Comparison of ENCODE assay signal across 33 cellular contexts in the genomic region with DNA sequence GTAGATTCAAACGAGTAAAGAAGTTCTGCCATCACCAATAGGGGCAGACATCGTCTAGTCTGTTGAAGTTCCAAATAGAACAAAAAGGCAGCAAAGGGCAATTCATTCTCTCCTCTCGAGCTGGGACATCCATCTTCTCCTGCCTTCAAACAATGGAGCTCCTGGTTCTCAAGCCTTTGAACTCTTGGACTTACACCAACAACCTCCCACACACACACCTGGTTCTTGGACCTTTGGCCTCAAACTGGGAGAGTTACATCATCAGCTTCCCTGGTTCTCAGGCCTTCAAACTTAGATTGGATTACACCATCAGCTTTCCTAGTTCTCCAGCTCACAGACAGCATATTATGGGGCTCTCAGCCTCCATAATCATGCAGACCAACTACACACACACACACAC. TPM values are rescaled to one million over a fixed set of nuclear protein-coding genes. Genes with fewer than 3 reads are reported as not detected.
DNase-seq lines count a peak whose midpoint lies in the region; ATAC-seq, FAIRE-seq and TF ChIP-seq lines count a peak whose summit lies in the region.
"Had no signal": no experiment of that assay in that cellular context is flagged by ENCODE, and none has a peak within 500 bp of the region (broad histone marks: within the 10 kb centered on the region; RNA-seq: fewer than 3 reads in every experiment).

No MANE protein-coding gene starts in this region.

- H3K27me3 ChIP-seq in K562 (ENCODE audit: control insufficient read depth in 2 of 2, insufficient read depth in 2 of 2, low read length in 2 of 2) (peaks cover 3 to 5% of the 10 kb centered on the region in 2 experiments; a peak in 2 of 5 replicates), liver (ENCODE audit: control insufficient read depth in 4 of 4, insufficient read depth in 4 of 4, low read length in 3 of 4) (no peaks in the 10 kb centered on the region), transverse colon (no peaks in the 10 kb centered on the region), right cardiac atrium (ENCODE audit: control insufficient read depth, insufficient read depth) (no peaks in the 10 kb centered on the region)
- H3K27me3 ChIP-seq: esophagus squamous epithelium, gastrocnemius medialis had no signal

- no peak overlapping the region for H3K4me3 ChIP-seq in K562
- no peak overlapping the region for H3K4me3 ChIP-seq in liver (ENCODE audit: low read depth in 1 of 3, low read length in 3 of 3)
- H3K4me3 ChIP-seq in transverse colon, result no peak overlapping the region
- no peak overlapping the region for H3K4me3 ChIP-seq in right cardiac atrium (ENCODE audit: low read length)
- H3K4me3 ChIP-seq: coronary artery, esophagus squamous epithelium, gastrocnemius medialis, lower lobe of right lung, smooth muscle cell had no signal

- no peak for FAIRE-seq in K562 (lab: Jason Lieb, UNC)
- FAIRE-seq: bronchial epithelial cell, GM19239, urothelium cell line had no signal

- H3K27me3 Mint-ChIP-seq in activated naive CD8-positive, alpha-beta T cell treated with anti-CD3 and anti-CD28 coated beads, Interleukin-2, amount 10 ng/mL, durations not matched to agents 7 days and 5 days, result no peaks in the 10 kb centered on the region
- no peaks in the 10 kb centered on the region for H3K27me3 Mint-ChIP-seq in activated naive CD8-positive, alpha-beta T cell treated with anti-CD3 and anti-CD28 coated beads, Interleukin-2, amount 50 U/mL, for 24 hours
- H3K27me3 Mint-ChIP-seq: activated CD4-positive, alpha-beta T cell treated with anti-CD3 and anti-CD28 coated beads, Interleukin-2, amount 10 ng/mL, durations not matched to agents 7 days and 5 days had no signal

- H3K9me3 Mint-ChIP-seq in activated naive CD8-positive, alpha-beta T cell treated with anti-CD3 and anti-CD28 coated beads, Interleukin-2, amount 10 ng/mL, durations not matched to agents 7 days and 5 days, result peaks cover 30% of the 10 kb centered on the region
- peaks cover 34% of the 10 kb centered on the region for H3K9me3 Mint-ChIP-seq in activated naive CD8-positive, alpha-beta T cell treated with anti-CD3 and anti-CD28 coated beads, Interleukin-2, amount 50 U/mL, for 24 hours

- peaks cover 53% of the 10 kb centered on the region for H3K4me1 Mint-ChIP-seq in activated naive CD8-positive, alpha-beta T cell treated with anti-CD3 and anti-CD28 coated beads, Interleukin-2, amount 10 ng/mL, durations not matched to agents 7 days and 5 days
- peaks cover 56% of the 10 kb centered on the region for H3K4me1 Mint-ChIP-seq in activated naive CD8-positive, alpha-beta T cell treated with anti-CD3 and anti-CD28 coated beads, Interleukin-2, amount 50 U/mL, for 24 hours
- H3K4me1 Mint-ChIP-seq: IgD-negative memory B cell had no signal

- intact Hi-C loops in K562 (cut with micrococcal nuclease) (no loop called here), transverse colon (cut with DNase I; ENCODE audit: low total_unique reads) (no loop called here), right cardiac atrium (cut with DNase I) (no loop called here)

- TF ChIP-seq RAD21 in K562 (CRISPR knock-in tag; conservative IDR thresholded peaks at IDR 0.05 in 1 of 2, IDR thresholded peaks at IDR 0.05 in 1 of 2), result no peak
- TF ChIP-seq RAD21 in liver (IDR thresholded peaks at IDR 0.05), result peak; percentile 62 to 67

- H4K20me1 ChIP-seq in K562 (replicated peaks; ENCODE audit: control insufficient read depth, insufficient read depth, low read length), result no peaks in the 10 kb centered on the region

- no peak for DNase-seq in activated naive CD8-positive, alpha-beta T cell treated with anti-CD3 and anti-CD28 coated beads, Interleukin-2, amount 10 ng/mL, durations not matched to agents 7 days and 5 days
- DNase-seq in activated naive CD8-positive, alpha-beta T cell treated with anti-CD3 and anti-CD28 coated beads, Interleukin-2, amount 50 U/mL, for 24 hours, result no peak
- no peak for DNase-seq in K562 (ENCODE audit: extremely low read depth in 1 of 4, low spot score in 3 of 4)
- DNase-seq in transverse colon, result peak; percentile 46
- DNase-seq in right cardiac atrium, result no peak
- DNase-seq in GDM1 (lab: John Stamatoyannopoulos, UW), result no peak
- DNase-seq: ACHN; activated CD4-positive, alpha-beta T cell treated with anti-CD3 and anti-CD28 coated beads, Interleukin-2, amount 10 ng/mL, durations not matched to agents 7 days and 5 days; activated CD8-positive, alpha-beta memory T cell treated with anti-CD3 and anti-CD28 coated beads, Interleukin-2, amount 50 U/mL, for 4 hours; activated effector memory CD4-positive, alpha-beta T cell treated with anti-CD3 and anti-CD28 coated beads, Interleukin-2, amount 50 U/mL, for 16 hours; esophagus squamous epithelium; gastrocnemius medialis; HCEC 1CT; hypothalamus; lower lobe of right lung; NCI-H1417; NCI-H2081; NCI-H226; NCI-H774; stimulated activated CD4-positive, alpha-beta T cell treated with anti-CD3 and anti-CD28 coated beads, Interleukin-2, amount 100 ng/mL, for 24 hours; T-helper 2 cell had no signal

- TF ChIP-seq EP300 in K562 (IDR thresholded peaks at IDR 0.05; ENCODE audit: low read length) (no peak), transverse colon (IDR thresholded peaks at IDR 0.05; ENCODE audit: low read depth) (no peak)

- CTCF ChIA-PET in K562 (lab: Yijun Ruan, JAX; ENCODE audit: low intra/inter-chr PET ratio), result no interaction called here

- no peaks in the 10 kb centered on the region for H3K79me2 ChIP-seq in K562 (ENCODE audit: control insufficient read depth, insufficient read depth, low read length)

- H3K36me3 ChIP-seq in K562 (ENCODE audit: control insufficient read depth, insufficient read depth, low read length) (no peaks in the 10 kb centered on the region), liver (ENCODE audit: control insufficient read depth in 4 of 4, insufficient read depth in 3 of 4, low read depth in 1 of 4, low read length in 3 of 4) (no peaks in the 10 kb centered on the region), transverse colon (no peaks in the 10 kb centered on the region)
- H3K36me3 ChIP-seq: esophagus squamous epithelium, gastrocnemius medialis had no signal

- H2AFZ ChIP-seq in K562 (ENCODE audit: low read depth, low read length), result no peak overlapping the region

- in situ Hi-C loops in K562 (cut with MboI) (no loop called here), transverse colon (cut with MboI; ENCODE audit: low pct_ligation_motif_present in 1 of 4, low pct_unique_long_range_greater_than_20kb in 1 of 4, low sequenced_read_pairs in 3 of 4) (loop anchor here in 1 of 4 donors (25.0 kb wide), 1 partner anchor 265 kb away; a partner anchor contains a TSS)

- H3K4me3 Mint-ChIP-seq in activated naive CD8-positive, alpha-beta T cell treated with anti-CD3 and anti-CD28 coated beads, Interleukin-2, amount 10 ng/mL, durations not matched to agents 7 days and 5 days, result no peak overlapping the region
- H3K4me3 Mint-ChIP-seq in activated naive CD8-positive, alpha-beta T cell treated with anti-CD3 and anti-CD28 coated beads, Interleukin-2, amount 50 U/mL, for 24 hours, result no peak overlapping the region
- H3K4me3 Mint-ChIP-seq: activated CD4-positive, alpha-beta T cell treated with anti-CD3 and anti-CD28 coated beads, Interleukin-2, amount 10 ng/mL, durations not matched to agents 7 days and 5 days; IgD-negative memory B cell had no signal

- H3K9ac ChIP-seq in K562 (ENCODE audit: insufficient read depth in 1 of 2, low read depth in 2 of 2, low read length in 2 of 2), result no peak overlapping the region
- H3K9ac ChIP-seq in liver (ENCODE audit: low read depth in 1 of 2, low read length in 2 of 2), result no peak overlapping the region

- peak overlapping the region; percentile 3 for H3K27ac Mint-ChIP-seq in activated naive CD8-positive, alpha-beta T cell treated with anti-CD3 and anti-CD28 coated beads, Interleukin-2, amount 10 ng/mL, durations not matched to agents 7 days and 5 days
- no peak overlapping the region for H3K27ac Mint-ChIP-seq in activated naive CD8-positive, alpha-beta T cell treated with anti-CD3 and anti-CD28 coated beads, Interleukin-2, amount 50 U/mL, for 24 hours
- H3K27ac Mint-ChIP-seq: activated CD4-positive, alpha-beta T cell treated with anti-CD3 and anti-CD28 coated beads, Interleukin-2, amount 10 ng/mL, durations not matched to agents 7 days and 5 days; IgD-negative memory B cell had no signal

- H3K27ac ChIP-seq in K562 (ENCODE audit: extremely low read depth, low read depth, low read length), result no peak overlapping the region
- peak overlapping the region; percentile 37 to 49 for H3K27ac ChIP-seq in liver (ENCODE audit: low read depth in 1 of 2, low read length in 2 of 2)
- no peak overlapping the region for H3K27ac ChIP-seq in transverse colon
- H3K27ac ChIP-seq in right cardiac atrium (ENCODE audit: low read length), result no peak overlapping the region
- H3K27ac ChIP-seq: coronary artery, esophagus squamous epithelium, gastrocnemius medialis, lower lobe of right lung had no signal

- 1% methylated on average over 3 of the region's 3 CpGs for WGBS in K562 (ENCODE audit: insufficient coverage, low coverage, missing lambda C conversion rate)
- 35% methylated on average over 3 of the region's 3 CpGs for WGBS in liver
- 48 to 52% methylated on average over 2 to 3 of the region's 3 CpGs for WGBS in transverse colon (ENCODE audit: low coverage in 1 of 2), 2 donors
- WGBS in right cardiac atrium, result 68% methylated on average over 3 of the region's 3 CpGs

- no peak overlapping the region for H3K4me2 ChIP-seq in K562 (ENCODE audit: insufficient read depth, low read length)
- H3K4me2 ChIP-seq: smooth muscle cell had no signal

- no TSS peak for BruUV-seq in K562 (replicated peaks; lab: Mats Ljungman, UMichigan)

- TF ChIP-seq CTCF in K562 (IDR thresholded peaks at IDR 0.05 in 2 of 3, conservative IDR thresholded peaks at IDR 0.05 in 1 of 3; ENCODE audit: insufficient read depth in 2 of 3, low read depth in 1 of 3, low read length in 3 of 3), result no peak
- TF ChIP-seq CTCF in liver (IDR thresholded peaks at IDR 0.05; ENCODE audit: low read depth, low read length, missing input control), result no peak
- no peak for TF ChIP-seq CTCF in transverse colon (IDR thresholded peaks at IDR 0.05)

- POLR2A ChIA-PET in activated naive CD8-positive, alpha-beta T cell treated with anti-CD3 and anti-CD28 coated beads, Interleukin-2, amount 10 ng/mL, durations not matched to agents 7 days and 5 days (lab: Charles Lee), result interaction anchor here (0.9 to 1.0 kb wide), 2 partner anchors 10 to 274 kb away, joined by 3 to 4 read pairs; no protein-coding TSS in a partner anchor
- POLR2A ChIA-PET in K562 (lab: Yijun Ruan, JAX), result interaction anchor here (0.6 kb wide), 1 partner anchor 30 kb away, joined by 3 read pairs; no protein-coding TSS in a partner anchor

- H3K9me1 ChIP-seq in K562 (ENCODE audit: control insufficient read depth, insufficient read depth, low read length), result no peaks in the 10 kb centered on the region

- TF ChIP-seq POLR2A in K562 (conservative IDR thresholded peaks at IDR 0.05) (no peak), transverse colon (IDR thresholded peaks at IDR 0.05) (no peak)

- no peaks in the 10 kb centered on the region for H3K4me1 ChIP-seq in K562 (replicated peaks in 1 of 2; ENCODE audit: control insufficient read depth in 2 of 2, insufficient read depth in 2 of 2, low read length in 2 of 2)
- H3K4me1 ChIP-seq in liver (ENCODE audit: control insufficient read depth in 4 of 4, insufficient read depth in 4 of 4, low read length in 3 of 4), result peaks cover 3 to 32% (median 26%) of the 10 kb centered on the region in 4 donors
- H3K4me1 ChIP-seq in transverse colon, result no peaks in the 10 kb centered on the region
- H3K4me1 ChIP-seq in right cardiac atrium (ENCODE audit: control insufficient read depth, insufficient read depth, low read length), result no peaks in the 10 kb centered on the region
- H3K4me1 ChIP-seq: gastrocnemius medialis, lower lobe of right lung had no signal

- H3K9me3 ChIP-seq in K562 (replicated peaks; ENCODE audit: control insufficient read depth, insufficient read depth, low read depth, low read length) (no peaks in the 10 kb centered on the region), liver (ENCODE audit: control insufficient read depth in 4 of 4, low read length in 3 of 4) (no peaks in the 10 kb centered on the region), transverse colon (peaks cover 6 to 9% of the 10 kb centered on the region in 2 donors), right cardiac atrium (ENCODE audit: control insufficient read depth, low read length) (no peaks in the 10 kb centered on the region)

- H3K36me3 Mint-ChIP-seq in activated naive CD8-positive, alpha-beta T cell treated with anti-CD3 and anti-CD28 coated beads, Interleukin-2, amount 10 ng/mL, durations not matched to agents 7 days and 5 days, result peaks cover 71% of the 10 kb centered on the region
- peaks cover 61% of the 10 kb centered on the region for H3K36me3 Mint-ChIP-seq in activated naive CD8-positive, alpha-beta T cell treated with anti-CD3 and anti-CD28 coated beads, Interleukin-2, amount 50 U/mL, for 24 hours (ENCODE audit: low read depth)

- no peak for ATAC-seq in activated naive CD8-positive, alpha-beta T cell treated with anti-CD3 and anti-CD28 coated beads, Interleukin-2, amount 10 ng/mL, durations not matched to agents 7 days and 5 days (ENCODE audit: low read depth)
- no peak for ATAC-seq in activated naive CD8-positive, alpha-beta T cell treated with anti-CD3 and anti-CD28 coated beads, Interleukin-2, amount 50 U/mL, for 24 hours
- ATAC-seq in K562 (no peak), right cardiac atrium (no peak), HG03159 (IDR thresholded peaks at IDR 0.05; ENCODE audit: unreplicated experiment) (no peak)
- ATAC-seq: gastrocnemius medialis, lower lobe of right lung had no signal

RNA-seq across cellular contexts. Expression of a gene that starts 9.8 kb away (rescaled TPM):
- total RNA-seq in activated naive CD8-positive, alpha-beta T cell treated with anti-CD3 and anti-CD28 coated beads, Interleukin-2, amount 10 ng/mL, durations not matched to agents 7 days and 5 days, result 100 to 1,000 TPM; 112 to 123 TPM
- total RNA-seq in K562 (2011; cell fraction: chromatin; rRNA removed; ENCODE audit: low replicate concordance), result not detected in 2 replicates
- not detected in 2 replicates for total RNA-seq in K562 (2011; cell fraction: nucleolus; rRNA removed)
- not detected in 2 replicates for total RNA-seq in K562 (2011; cell fraction: nucleoplasm; rRNA removed)
- total RNA-seq in K562 (2014; rRNA removed), result not detected in 2 replicates
- total RNA-seq in K562 (2014; rRNA removed; fragmentation: Illumina TruSeq; extraction: Trizol), result not detected in 2 replicates
- total RNA-seq in K562 (2015; rRNA removed; fragmentation: Illumina TruSeq; extraction: Trizol), result not detected in 2 replicates
- total RNA-seq in K562 (2021), result 0.35 and 0.51 TPM in 2 replicates
- not detected in 2 replicates for polyA plus RNA-seq in K562 (2011; rRNA removed)
- not detected in 2 replicates for polyA plus RNA-seq in K562 (2011; cell fraction: cytosol; rRNA removed)
- not detected in 2 replicates for polyA plus RNA-seq in K562 (2011; cell fraction: nucleus; rRNA removed)
- 0.48 TPM in 1 of 2 replicates, not detected in the other for polyA plus RNA-seq in K562 (2012)
- not detected in 2 replicates for polyA plus RNA-seq in K562 (2014; fragmentation: Illumina TruSeq; extraction: Trizol)
- not detected for polyA plus RNA-seq in K562 (2014; fragmentation: Nextera tagmentation; extraction: Ambion mirVana)
- polyA plus RNA-seq in K562 (2014; rRNA removed), result not detected in 2 replicates
- not detected in 2 replicates for polyA minus RNA-seq in K562 (2011; rRNA and poly(A)+ RNA removed)
- polyA minus RNA-seq in K562 (2011; cell fraction: cytosol; rRNA and poly(A)+ RNA removed), result not detected in 2 replicates
- not detected in 2 replicates for polyA minus RNA-seq in K562 (2011; cell fraction: nucleus; rRNA and poly(A)+ RNA removed)
- total RNA-seq in liver, result 10 to 100 TPM; 11.1 to 20.6 TPM
- 10 to 100 TPM in 1 of 2 donors, 1 to 10 TPM in 1; 9.7 to 13.0 TPM for polyA plus RNA-seq in liver
- total RNA-seq in transverse colon, result 10 to 100 TPM in 2 of 4 donors, 1 to 10 TPM in 2; 2.6 to 15.7 (median 11.2) TPM
- 10 to 100 TPM in 3 of 4 donors, 1 to 10 TPM in 1; 9.3 to 24.2 (median 11.1) TPM for total RNA-seq in right cardiac atrium
- 22.3 TPM for polyA plus RNA-seq in right cardiac atrium
- total RNA-seq: bronchial epithelial cell, M059J, RPMI7951, smooth muscle cell had no signal
- polyA plus RNA-seq: BJ, smooth muscle cell had no signal

RNA-seq across cellular contexts. Expression of a gene that starts 11.0 kb away (rescaled TPM):
- 10 to 100 TPM; 42.1 to 43.0 TPM for total RNA-seq in activated naive CD8-positive, alpha-beta T cell treated with anti-CD3 and anti-CD28 coated beads, Interleukin-2, amount 10 ng/mL, durations not matched to agents 7 days and 5 days
- not detected in 2 replicates for total RNA-seq in K562 (2011; cell fraction: chromatin; rRNA removed; ENCODE audit: low replicate concordance)
- total RNA-seq in K562 (2011; cell fraction: nucleolus; rRNA removed), result not detected in 2 replicates
- total RNA-seq in K562 (2011; cell fraction: nucleoplasm; rRNA removed), result not detected in 2 replicates
- total RNA-seq in K562 (2014; rRNA removed) (not detected in 2 replicates), K562 (2014; rRNA removed; fragmentation: Illumina TruSeq; extraction: Trizol) (not detected in 2 replicates), K562 (2015; rRNA removed; fragmentation: Illumina TruSeq; extraction: Trizol) (not detected in 2 replicates), K562 (2021) (0.11 and 0.13 TPM in 2 replicates), liver (1 to 10 TPM; 2.3 to 3.8 TPM), transverse colon (1 to 10 TPM in 3 of 4 donors, under 1 TPM in 1; 0.40 to 3.0 (median 1.8) TPM), right cardiac atrium (1 to 10 TPM; 3.3 to 6.7 (median 4.5) TPM)
- polyA plus RNA-seq in K562 (2011; rRNA removed) (not detected in 2 replicates), K562 (2014; fragmentation: Illumina TruSeq; extraction: Trizol) (not detected in 2 replicates), K562 (2014; fragmentation: Nextera tagmentation; extraction: Ambion mirVana) (not detected), K562 (2014; rRNA removed) (0.04 TPM in 1 of 2 replicates, not detected in the other), liver (1 to 10 TPM; 1.5 to 2.8 TPM), right cardiac atrium (7.8 TPM)
- 0.03 TPM in 1 of 2 replicates, not detected in the other for polyA plus RNA-seq in K562 (2011; cell fraction: cytosol; rRNA removed)
- polyA plus RNA-seq in K562 (2011; cell fraction: nucleus; rRNA removed), result not detected in 2 replicates
- not detected in 2 replicates for polyA plus RNA-seq in K562 (2012)
- polyA minus RNA-seq in K562 (2011; rRNA and poly(A)+ RNA removed), result not detected in 2 replicates
- polyA minus RNA-seq in K562 (2011; cell fraction: cytosol; rRNA and poly(A)+ RNA removed), result not detected in 2 replicates
- polyA minus RNA-seq in K562 (2011; cell fraction: nucleus; rRNA and poly(A)+ RNA removed), result not detected in 2 replicates
- total RNA-seq: bronchial epithelial cell, RPMI7951, SK-MEL-5, smooth muscle cell had no signal
- polyA plus RNA-seq: BJ, smooth muscle cell had no signal

RNA-seq across cellular contexts. Expression of a gene that starts 41.9 kb away (rescaled TPM):
- total RNA-seq in activated naive CD8-positive, alpha-beta T cell treated with anti-CD3 and anti-CD28 coated beads, Interleukin-2, amount 10 ng/mL, durations not matched to agents 7 days and 5 days, result 100 to 1,000 TPM; 139 to 140 TPM
- total RNA-seq in K562 (2011; cell fraction: chromatin; rRNA removed; ENCODE audit: low replicate concordance), result 0.86 TPM in 1 of 2 replicates, not detected in the other
- 0.17 and 0.53 TPM in 2 replicates for total RNA-seq in K562 (2011; cell fraction: nucleolus; rRNA removed)
- 0.51 TPM in 1 of 2 replicates, not detected in the other for total RNA-seq in K562 (2011; cell fraction: nucleoplasm; rRNA removed)
- total RNA-seq in K562 (2014; rRNA removed) (0.73 and 1.1 TPM in 2 replicates), K562 (2014; rRNA removed; fragmentation: Illumina TruSeq; extraction: Trizol) (1.1 and 1.4 TPM in 2 replicates), K562 (2015; rRNA removed; fragmentation: Illumina TruSeq; extraction: Trizol) (1.3 and 1.5 TPM in 2 replicates), K562 (2021) (1.1 and 1.2 TPM in 2 replicates), liver (1 to 10 TPM; 6.9 to 9.2 TPM), transverse colon (10 to 100 TPM in 1 of 4 donors, 1 to 10 TPM in 1, not detected in 2; 4.5 to 16.2 TPM), right cardiac atrium (1 to 10 TPM; 4.5 to 8.3 (median 6.5) TPM)
- polyA plus RNA-seq in K562 (2011; rRNA removed) (0.14 and 0.52 TPM in 2 replicates), K562 (2014; fragmentation: Illumina TruSeq; extraction: Trizol) (0.65 and 0.83 TPM in 2 replicates), K562 (2014; fragmentation: Nextera tagmentation; extraction: Ambion mirVana) (1 to 10 TPM; 1.8 TPM), K562 (2014; rRNA removed) (0.37 and 0.57 TPM in 2 replicates), liver (1 to 10 TPM; 4.9 to 5.0 TPM), right cardiac atrium (4.1 TPM)
- polyA plus RNA-seq in K562 (2011; cell fraction: cytosol; rRNA removed), result 0.09 and 0.18 TPM in 2 replicates
- 0.14 and 0.15 TPM in 2 replicates for polyA plus RNA-seq in K562 (2011; cell fraction: nucleus; rRNA removed)
- polyA plus RNA-seq in K562 (2012), result 2.2 and 9.4 TPM in 2 replicates
- polyA minus RNA-seq in K562 (2011; rRNA and poly(A)+ RNA removed), result 0.42 and 0.60 TPM in 2 replicates
- polyA minus RNA-seq in K562 (2011; cell fraction: cytosol; rRNA and poly(A)+ RNA removed), result 0.76 TPM in 1 of 2 replicates, not detected in the other
- polyA minus RNA-seq in K562 (2011; cell fraction: nucleus; rRNA and poly(A)+ RNA removed), result not detected in 2 replicates
- total RNA-seq: smooth muscle cell had no signal

Comparison
In these comparisons a context has a peak if more than half of its experiments do, and no peak if none do; other contexts are left out.
1. H3K27ac ChIP-seq: peak in liver (2 of 2); none in K562 (single experiment), transverse colon (0 of 4) and right cardiac atrium (single experiment).
2. RNA of a gene that starts 9.8 kb away (total RNA-seq): 112 to 123 TPM in activated naive CD8-positive, alpha-beta T cell treated with anti-CD3 and anti-CD28 coated beads, Interleukin-2, amount 10 ng/mL, durations not matched to agents 7 days and 5 days; 11.1 to 20.6 TPM in liver, 2.6 to 15.7 TPM in transverse colon, 9.3 to 24.2 TPM in right cardiac atrium and 0.35 to 0.51 TPM in K562; every median in the first group is over 4 times any median in the second.
3. RNA of a gene that starts 11.0 kb away (total RNA-seq): 42.1 to 43.0 TPM in activated naive CD8-positive, alpha-beta T cell treated with anti-CD3 and anti-CD28 coated beads, Interleukin-2, amount 10 ng/mL, durations not matched to agents 7 days and 5 days; 3.3 to 6.7 TPM in right cardiac atrium, 2.3 to 3.8 TPM in liver, 0.40 to 3.0 TPM in transverse colon and 0.11 to 0.13 TPM in K562; every median in the first group is over 4 times any median in the second.
4. RNA of a gene that starts 41.9 kb away (total RNA-seq): 139 to 140 TPM in activated naive CD8-positive, alpha-beta T cell treated with anti-CD3 and anti-CD28 coated beads, Interleukin-2, amount 10 ng/mL, durations not matched to agents 7 days and 5 days; 6.9 to 9.2 TPM in liver, 4.5 to 8.3 TPM in right cardiac atrium, 4.5 to 16.2 TPM in transverse colon and 0.17 to 1.5 TPM in K562; every median in the first group is over 4 times any median in the second.